ENCODE assay signal across 19 cellular contexts in the genomic region with DNA sequence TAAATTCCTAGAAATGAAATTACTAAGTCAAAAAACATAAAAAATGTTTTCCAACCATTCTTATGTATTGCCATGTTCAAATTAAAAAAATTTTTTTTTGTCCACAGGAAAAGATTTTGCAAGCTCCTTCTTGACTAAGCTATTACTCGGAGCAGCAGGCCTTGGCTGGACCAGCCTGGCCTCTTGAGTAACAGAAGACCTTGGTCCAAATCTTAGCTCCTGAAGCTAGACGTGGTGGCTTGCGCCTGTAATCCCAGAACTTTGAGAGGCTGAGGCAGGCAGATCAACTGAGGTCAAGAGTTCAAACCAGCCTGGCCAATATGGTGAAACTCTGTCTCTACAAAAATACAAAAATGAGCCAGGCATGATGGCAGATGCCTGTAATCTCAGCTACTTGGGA.
"Had no signal": no experiment of that assay in that cellular context is flagged by ENCODE, and none has a peak within 500 bp of the region (broad histone marks: within the 10 kb centered on the region; RNA-seq: fewer than 3 reads in every experiment).

No MANE protein-coding gene starts in this region.

- H3K27ac ChIP-seq: heart left ventricle, neutrophil, pancreas, tibial artery had no signal

- H3K27me3 Mint-ChIP-seq: activated naive CD8-positive, alpha-beta T cell treated with anti-CD3 and anti-CD28 coated beads for 36 hours; natural killer cell treated with Interleukin-12 subunit alpha and Interleukin-12 subunit beta and Interleukin-15 and Interleukin-18, amount 100 ng/mL, for 72 hours; stimulated activated naive CD8-positive, alpha-beta T cell treated with anti-CD3 and anti-CD28 coated beads, Interleukin-15, Interleukin-2, amounts not matched to agents 100 ng/mL and 50 ng/mL, for 24 hours had no signal

- H3K27me3 ChIP-seq: esophagus squamous epithelium, heart left ventricle, neutrophil, pancreas, tibial artery had no signal

- DNase-seq: activated CD8-positive, alpha-beta memory T cell treated with anti-CD3 and anti-CD28 coated beads for 24 hours; activated naive CD4-positive, alpha-beta T cell treated with Interleukin-2 at 50 U/mL for 16 hours; activated naive CD8-positive, alpha-beta T cell treated with anti-CD3 and anti-CD28 coated beads for 36 hours; activated T-cell treated with anti-CD3 and anti-CD28 coated beads, Interleukin-2, amount 50 U/mL, for 48 hours; amygdala; cerebellar nuclear complex; effector CD4-positive, alpha-beta T cell; esophagus squamous epithelium; heart left ventricle; islet precursor cell; left cardiac atrium; right cardiac atrium; stimulated activated CD4-positive, alpha-beta T cell treated with anti-CD3 and anti-CD28 coated beads, Interleukin-1b, Interleukin-23, amount 100 ng/mL, for 48 hours; T-helper 1 cell; tibial artery had no signal

- H3K4me3 Mint-ChIP-seq: activated naive CD8-positive, alpha-beta T cell treated with anti-CD3 and anti-CD28 coated beads for 36 hours; natural killer cell treated with Interleukin-12 subunit alpha and Interleukin-12 subunit beta and Interleukin-15 and Interleukin-18, amount 100 ng/mL, for 72 hours; stimulated activated naive CD8-positive, alpha-beta T cell treated with anti-CD3 and anti-CD28 coated beads, Interleukin-15, Interleukin-2, amounts not matched to agents 100 ng/mL and 50 ng/mL, for 24 hours had no signal

- H3K4me1 Mint-ChIP-seq: activated naive CD8-positive, alpha-beta T cell treated with anti-CD3 and anti-CD28 coated beads for 36 hours had no signal

- ATAC-seq: heart left ventricle; left cardiac atrium; natural killer cell treated with Interleukin-12 subunit alpha and Interleukin-12 subunit beta and Interleukin-15 and Interleukin-18, amount 100 ng/mL, for 72 hours; pancreas; right cardiac atrium had no signal

- H3K9me3 Mint-ChIP-seq: activated naive CD8-positive, alpha-beta T cell treated with anti-CD3 and anti-CD28 coated beads for 36 hours; natural killer cell treated with Interleukin-12 subunit alpha and Interleukin-12 subunit beta and Interleukin-15 and Interleukin-18, amount 100 ng/mL, for 72 hours; stimulated activated naive CD8-positive, alpha-beta T cell treated with anti-CD3 and anti-CD28 coated beads, Interleukin-15, Interleukin-2, amounts not matched to agents 100 ng/mL and 50 ng/mL, for 24 hours had no signal

- H3K4me3 ChIP-seq: esophagus squamous epithelium, heart left ventricle, pancreas, tibial artery had no signal

- H3K4me1 ChIP-seq: heart left ventricle, pancreas, tibial artery had no signal

- H3K27ac Mint-ChIP-seq: activated naive CD8-positive, alpha-beta T cell treated with anti-CD3 and anti-CD28 coated beads for 36 hours; natural killer cell treated with Interleukin-12 subunit alpha and Interleukin-12 subunit beta and Interleukin-15 and Interleukin-18, amount 100 ng/mL, for 72 hours; stimulated activated naive CD8-positive, alpha-beta T cell treated with anti-CD3 and anti-CD28 coated beads, Interleukin-15, Interleukin-2, amounts not matched to agents 100 ng/mL and 50 ng/mL, for 24 hours had no signal

- H3K9me3 ChIP-seq: esophagus squamous epithelium, heart left ventricle, neutrophil, pancreas, tibial artery had no signal
